ENCODE assay signal across 15 cellular contexts in genomic region chr5:73232266-73233041, GRCh38. TPM values are rescaled to one million over a fixed set of nuclear protein-coding genes. Genes with fewer than 3 reads are reported as not detected.
DNase-seq lines count a peak whose midpoint lies in the region; ATAC-seq, FAIRE-seq and TF ChIP-seq lines count a peak whose summit lies in the region.
"Had no signal": no experiment of that assay in that cellular context is flagged by ENCODE, and none has a peak within 500 bp of the region (broad histone marks: within the 10 kb centered on the region; RNA-seq: fewer than 3 reads in every experiment).

No MANE protein-coding gene starts in this region.

- H3K27ac ChIP-seq in astrocyte (ENCODE audit: low read depth, low read length): no peak overlapping the region
- H3K27ac ChIP-seq in mesendoderm (ENCODE audit: low read depth, low read length): no peak overlapping the region
- H3K27ac ChIP-seq: upper lobe of left lung had no signal

- no peaks in the 10 kb centered on the region for H3K36me3 Mint-ChIP-seq in astrocyte (ENCODE audit: low read depth, unreplicated experiment)

- no peak overlapping the region for H2AK5ac ChIP-seq in mesendoderm (ENCODE audit: low read length)

- no peaks in the 10 kb centered on the region for H3K79me1 ChIP-seq in mesendoderm (ENCODE audit: low read length)

- WGBS in mesendoderm (ENCODE audit: extremely low coverage, insufficient coverage, low lambda C conversion rate): no CpG with 5 or more reads among the region's 39 CpGs

- H3K27me3 Mint-ChIP-seq in astrocyte (ENCODE audit: low read depth, unreplicated experiment): peaks cover 71% of the 10 kb centered on the region

- no peak overlapping the region for H4K5ac ChIP-seq in mesendoderm (ENCODE audit: low read length)

- no peaks in the 10 kb centered on the region for H4K20me1 ChIP-seq in astrocyte (ENCODE audit: insufficient read depth, low read length)

- H3K9me3 Mint-ChIP-seq in astrocyte (ENCODE audit: unreplicated experiment): no peaks in the 10 kb centered on the region

- peak overlapping the region; percentile 68 for H3K27ac Mint-ChIP-seq in astrocyte (ENCODE audit: unreplicated experiment)

- no peak overlapping the region for H4K8ac ChIP-seq in mesendoderm (ENCODE audit: low read depth, low read length)

- H2BK120ac ChIP-seq in mesendoderm (ENCODE audit: low read depth, low read length): no peak overlapping the region

- no peak overlapping the region for H3K23ac ChIP-seq in mesendoderm (ENCODE audit: low read length)

- H2AFZ ChIP-seq in astrocyte (ENCODE audit: low read depth, low read length): peak overlapping the region; percentile 39

- H3K4me3 ChIP-seq in astrocyte (ENCODE audit: insufficient read depth, low read depth, low read length) (no peak overlapping the region), mesendoderm (ENCODE audit: low read length) (no peak overlapping the region)

- no peak overlapping the region for H3K9ac ChIP-seq in astrocyte (ENCODE audit: low read length)
- peak overlapping the region; percentile 16 for H3K9ac ChIP-seq in mesendoderm (ENCODE audit: low read length)

- H3K4ac ChIP-seq in mesendoderm (ENCODE audit: low read depth, low read length): no peak overlapping the region

- H3K27me3 ChIP-seq in astrocyte (ENCODE audit: insufficient read depth, low read length) (peaks cover 10% of the 10 kb centered on the region), mesendoderm (ENCODE audit: insufficient read depth, low read length, poor library complexity) (peaks cover 48% of the 10 kb centered on the region)

- H3K79me2 ChIP-seq in astrocyte (ENCODE audit: insufficient read depth, low read length): no peaks in the 10 kb centered on the region
- no peaks in the 10 kb centered on the region for H3K79me2 ChIP-seq in mesendoderm (ENCODE audit: control insufficient read depth, insufficient read depth, low read length)

- H2BK5ac ChIP-seq in mesendoderm (ENCODE audit: low read length): no peak overlapping the region

- no peak for FAIRE-seq in astrocyte (lab: Jason Lieb, UNC)
- FAIRE-seq: HTR-8/SVneo had no signal

- peak overlapping the region; percentile 34 for H3K56ac ChIP-seq in mesendoderm (ENCODE audit: low read length)

- H3K9me3 ChIP-seq in astrocyte (ENCODE audit: insufficient read depth, low read depth, low read length): no peaks in the 10 kb centered on the region
- H3K9me3 ChIP-seq: upper lobe of left lung had no signal

- H3K4me3 Mint-ChIP-seq in astrocyte (ENCODE audit: unreplicated experiment): peak overlapping the region; percentile 45

- no peaks in the 10 kb centered on the region for H3K36me3 ChIP-seq in astrocyte (ENCODE audit: insufficient read depth, low read length)
- H3K36me3 ChIP-seq in mesendoderm (ENCODE audit: control insufficient read depth, insufficient read depth, low read length): no peaks in the 10 kb centered on the region
- H3K36me3 ChIP-seq: upper lobe of left lung had no signal

- peak overlapping the region; percentile 47 for H3K4me2 ChIP-seq in astrocyte (ENCODE audit: low read length)
- peak overlapping the region; percentile 25 for H3K4me2 ChIP-seq in mesendoderm (ENCODE audit: low read length)

- H3K18ac ChIP-seq in mesendoderm (ENCODE audit: low read length): no peak overlapping the region

- no peak for TF ChIP-seq CTCF in astrocyte (IDR thresholded peaks at IDR 0.05; ENCODE audit: insufficient read depth, low read depth, low read length)

- peaks cover 17% of the 10 kb centered on the region for H3K4me1 ChIP-seq in astrocyte (ENCODE audit: insufficient read depth, low read length)
- H3K4me1 ChIP-seq in mesendoderm (ENCODE audit: control insufficient read depth, low read depth, low read length): peaks cover 6% of the 10 kb centered on the region

- DNase-seq in stimulated activated CD4-positive, alpha-beta T cell treated with anti-CD3 and anti-CD28 coated beads, Interleukin-4, amount 100 ng/mL, for 1 hour: peak; percentile 2
- no peak for DNase-seq in stimulated activated CD4-positive, alpha-beta T cell treated with anti-CD3 and anti-CD28 coated beads, Interleukin-4, amount 100 ng/mL, for 4 hours
- DNase-seq in astrocyte (ENCODE audit: low read depth) (peak; percentile 58), mesendoderm (peak; percentile 43), middle frontal gyrus (ENCODE audit: extremely low spot score, low spot score) (no peak), NCI-H146 treated with DMSO at 0.1 percent for 48 hours (lab: John Stamatoyannopoulos, UW; ENCODE audit: unreplicated experiment) (no peak)
- DNase-seq: amniotic stem cell; effector CD4-positive, alpha-beta T cell; NCI-H1694 treated with DMSO at 0.1 percent for 48 hours had no signal

- no peak overlapping the region for H2BK15ac ChIP-seq in mesendoderm (replicated peaks; ENCODE audit: low read depth)

- H3K4me1 Mint-ChIP-seq in astrocyte (ENCODE audit: low read depth, unreplicated experiment): peaks cover 17% of the 10 kb centered on the region

- ATAC-seq in GM18502 (IDR thresholded peaks at IDR 0.05; ENCODE audit: poor library complexity, unreplicated experiment): no peak
- ATAC-seq in GM18861 (IDR thresholded peaks at IDR 0.05; ENCODE audit: unreplicated experiment): no peak

RNA-seq across cellular contexts. Expression of gene TMEM174, which starts 59.5 kb away (rescaled TPM):
- not detected in 2 replicates for total RNA-seq in astrocyte
- 0.01 TPM for polyA plus RNA-seq in mesendoderm (2013, experiment 1 of 2)
- polyA plus RNA-seq in mesendoderm (2013, experiment 2 of 2): not detected
- total RNA-seq: mononuclear cell, upper lobe of left lung had no signal
- polyA plus RNA-seq: BJ had no signal

Comparison
In these comparisons a context has a peak if more than half of its experiments do, and no peak if none do; other contexts are left out.
1. DNase-seq: peak in stimulated activated CD4-positive, alpha-beta T cell treated with anti-CD3 and anti-CD28 coated beads, Interleukin-4, amount 100 ng/mL, for 1 hour (single experiment), astrocyte (single experiment) and mesendoderm (single experiment); none in stimulated activated CD4-positive, alpha-beta T cell treated with anti-CD3 and anti-CD28 coated beads, Interleukin-4, amount 100 ng/mL, for 4 hours (0 of 2), middle frontal gyrus (single experiment) and NCI-H146 treated with DMSO at 0.1 percent for 48 hours (single experiment).